1 cellular context compared by ENCODE assay signal in genomic region chr2:75108937-75109482, GRCh38.
TF ChIP-seq lines count a peak whose summit lies in the region.

No MANE protein-coding gene starts in this region.

TF ChIP-seq in GM23338, 12 proteins besides CTCF, POLR2A, EP300 and RAD21 (continued from another document):
- no peak for TF ChIP-seq REST (IDR thresholded peaks at IDR 0.05; ENCODE audit: unreplicated experiment)
- TF ChIP-seq POLR2AphosphoS5 (IDR thresholded peaks at IDR 0.05; ENCODE audit: low read depth), result no peak
- no peak for TF ChIP-seq CREB1 (CRISPR knock-in tag; IDR thresholded peaks at IDR 0.05; ENCODE audit: low read depth)
- TF ChIP-seq ETS1 (IDR thresholded peaks at IDR 0.05), result no peak
- no peak for TF ChIP-seq EZH2phosphoT487 (IDR thresholded peaks at IDR 0.05; ENCODE audit: unreplicated experiment)
